8 cellular contexts compared by ENCODE assay signal in the genomic region with DNA sequence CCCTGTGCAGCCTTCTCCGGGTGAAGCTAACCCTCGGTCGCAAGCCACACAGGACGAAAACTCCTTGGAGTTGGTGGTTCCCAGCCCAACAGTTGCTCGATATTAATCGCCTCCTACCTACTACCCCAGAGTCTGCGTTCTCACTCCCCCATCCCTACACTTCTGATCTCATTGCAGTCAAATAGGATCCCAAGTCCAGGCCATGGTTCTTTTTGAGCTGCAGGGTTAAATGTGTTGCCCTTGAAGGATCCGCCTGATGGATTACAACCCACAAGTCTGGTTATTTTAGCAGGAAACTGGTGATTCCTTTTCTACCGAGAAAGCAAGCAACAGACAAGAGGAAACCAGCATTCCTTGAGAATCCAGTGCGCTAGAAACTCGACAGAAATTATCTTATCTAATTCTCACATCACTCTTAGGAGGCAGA. TPM values are rescaled to one million over a fixed set of nuclear protein-coding genes. Genes with fewer than 3 reads are reported as not detected.
DNase-seq lines count a peak whose midpoint lies in the region; ATAC-seq, FAIRE-seq and TF ChIP-seq lines count a peak whose summit lies in the region.

No MANE protein-coding gene starts in this region.

- FAIRE-seq in HepG2 (lab: Jason Lieb, UNC): no peak

- H3K27me3 ChIP-seq in heart left ventricle (no peaks in the 10 kb centered on the region), HepG2 (ENCODE audit: control insufficient read depth in 1 of 2, insufficient read depth in 2 of 2, low read length in 2 of 2) (peaks cover 0 to 17% of the 10 kb centered on the region in 2 experiments; a peak in 1 of 5 replicates), thyroid gland (no peaks in the 10 kb centered on the region)

- CTCF ChIA-PET in HepG2 (lab: Yijun Ruan, JAX; ENCODE audit: low intra/inter-chr PET ratio, low total read pairs): no interaction called here

- H3K36me3 ChIP-seq in heart left ventricle (no peaks in the 10 kb centered on the region), HepG2 (replicated peaks in 1 of 2; ENCODE audit: control insufficient read depth in 1 of 2, insufficient read depth in 2 of 2, low read length in 2 of 2) (no peaks in the 10 kb centered on the region), thyroid gland (no peaks in the 10 kb centered on the region)

- peak overlapping the region; percentile 59 to 99 (median 90) for H3K4me3 ChIP-seq in heart left ventricle
- peak overlapping the region; percentile 69 for H3K4me3 ChIP-seq in astrocyte of the cerebellum (ENCODE audit: low read depth, low read length)
- peak overlapping the region; percentile 71 to 86 (median 77) for H3K4me3 ChIP-seq in HepG2 (replicated peaks in 1 of 3; ENCODE audit: insufficient read depth in 1 of 3, low read depth in 2 of 3, low read length in 3 of 3)
- peak overlapping the region; percentile 67 to 90 (median 71) for H3K4me3 ChIP-seq in thyroid gland (replicated peaks in 1 of 3)

- H3K79me2 ChIP-seq in HepG2 (ENCODE audit: insufficient read depth, low read length): peaks cover 14% of the 10 kb centered on the region

- no peak for TF ChIP-seq CTCF in heart left ventricle (IDR thresholded peaks at IDR 0.05)
- no peak for TF ChIP-seq CTCF in astrocyte of the cerebellum (IDR thresholded peaks at IDR 0.05; ENCODE audit: low read depth, low read length, missing control alignments)
- TF ChIP-seq CTCF in HepG2 (CRISPR knock-in tag; IDR thresholded peaks at IDR 0.05): no peak
- no peak for TF ChIP-seq CTCF in thyroid gland (IDR thresholded peaks at IDR 0.05)

- TF ChIP-seq POLR2A in heart left ventricle (IDR thresholded peaks at IDR 0.05) (no peak), HepG2 (IDR thresholded peaks at IDR 0.05; ENCODE audit: insufficient read depth in 1 of 2, low read depth in 2 of 2, low read length in 2 of 2) (no peak), thyroid gland (IDR thresholded peaks at IDR 0.05) (no peak)

- intact Hi-C loops in heart left ventricle (cut with DNase I) (loop anchor here in 1 of 10 donors (5.0 kb wide), 1 partner anchor 39 kb away; no protein-coding TSS in a partner anchor), Right ventricle myocardium superior (cut with DNase I) (no loop called here), HepG2 (cut with micrococcal nuclease; ENCODE audit: unreplicated experiment) (loop anchor here (5.0 kb wide), 1 partner anchor 106 kb away; no protein-coding TSS in a partner anchor), thyroid gland (cut with DNase I) (no loop called here)

- H4K20me1 ChIP-seq in HepG2 (ENCODE audit: insufficient read depth, low read length): no peaks in the 10 kb centered on the region; the same call in 1 of the 2 replicates

- H3K9me3 ChIP-seq in heart left ventricle (no peaks in the 10 kb centered on the region), HepG2 (ENCODE audit: low read length) (no peaks in the 10 kb centered on the region), thyroid gland (no peaks in the 10 kb centered on the region)

- H2AFZ ChIP-seq in HepG2 (ENCODE audit: low read length): peak overlapping the region; percentile 44

- TF ChIP-seq EP300 in HepG2 (IDR thresholded peaks at IDR 0.05; ENCODE audit: low read depth in 2 of 2, low read length in 2 of 2) (no peak), HepG2 (CRISPR knock-in tag; IDR thresholded peaks at IDR 0.05; ENCODE audit: borderline replicate concordance) (no peak)

- POLR2A ChIA-PET in HepG2 (lab: Yijun Ruan, JAX): interaction anchor here (3.7 kb wide), 1 partner anchor 113 kb away, joined by 13 read pairs; the partner anchor contains the start of gene PYGL

- 7 to 8% (median 7%) methylated on average over 10 to 11 of the region's 11 CpGs for WGBS in heart left ventricle, 4 donors
- 6% methylated on average over 11 of the region's 11 CpGs for WGBS in HepG2 (ENCODE audit: low lambda C conversion rate)
- 9 to 12% methylated on average over 11 of the region's 11 CpGs for WGBS in thyroid gland, 2 donors

- ATAC-seq in heart left ventricle (peak in 1 of 4 donors; percentile 13), Right ventricle myocardium superior (ENCODE audit: poor library complexity) (no peak), HepG2 (peak; percentile 10), GM19452 (IDR thresholded peaks at IDR 0.05; ENCODE audit: unreplicated experiment) (no peak)

- H3K27ac ChIP-seq in heart left ventricle (peak overlapping the region; percentile 86 to 97 (median 94)), HepG2 (ENCODE audit: extremely low read length, insufficient read depth, low read length) (no peak overlapping the region), thyroid gland (peak overlapping the region; percentile 63 to 79 (median 77))

- peak overlapping the region; percentile 99 for H3K4me2 ChIP-seq in HepG2 (ENCODE audit: low read depth, low read length)

- peak overlapping the region; percentile 55 for H3K9ac ChIP-seq in HepG2 (ENCODE audit: insufficient read depth, low read depth, low read length)

- TF ChIP-seq RAD21 in HepG2 (CRISPR knock-in tag; IDR thresholded peaks at IDR 0.05): no peak

- no TSS peak for BruUV-seq in HepG2 (replicated peaks; lab: Mats Ljungman, UMichigan)

- H3K4me1 ChIP-seq in heart left ventricle (peaks cover 0 to 48% (median 16%) of the 10 kb centered on the region in 12 donors), HepG2 (ENCODE audit: insufficient read depth, low read length) (peaks cover 83% of the 10 kb centered on the region), thyroid gland (peaks cover 0 to 6% of the 10 kb centered on the region in 2 donors)

- in situ Hi-C loops in astrocyte of the cerebellum (cut with HindIII; ENCODE audit: low sequenced_read_pairs) (no loop called here), HepG2 (cut with HindIII; ENCODE audit: extremely low pct_ligation_motif_present, low pct_unique_long_range_greater_than_20kb) (no loop called here)

- DNase-seq in heart left ventricle: no peak
- DNase-seq in Right ventricle myocardium superior: no peak
- no peak for DNase-seq in astrocyte of the cerebellum (ENCODE audit: low read depth)
- DNase-seq in HepG2 (ENCODE audit: low spot score): no peak
- no peak for DNase-seq in thyroid gland
- DNase-seq in NCI-H446 treated with DMSO at 0.1 percent for 48 hours (lab: John Stamatoyannopoulos, UW): no peak
- no peak for DNase-seq in NCI-H1417 (lab: John Stamatoyannopoulos, UW)

TF ChIP-seq in HepG2, 621 proteins besides CTCF, POLR2A, EP300 and RAD21 (continues in another document):
- no peak for TF ChIP-seq HDAC2 (CRISPR knock-in tag; IDR thresholded peaks at IDR 0.05)

RNA-seq across cellular contexts. Expression of gene NIN, which starts 0.8 kb away (rescaled TPM):
- total RNA-seq in heart left ventricle: 10 to 100 TPM; 17.9 to 48.3 (median 25.8) TPM
- polyA plus RNA-seq in heart left ventricle: 10 to 100 TPM; 11.7 to 12.5 TPM
- 22.8 TPM for total RNA-seq in Right ventricle myocardium superior
- 9.7 and 11.6 TPM in 2 replicates for total RNA-seq in HepG2 (2016; rRNA removed; fragmentation: Illumina TruSeq; extraction: Trizol)
- 2.4 and 2.5 TPM in 2 replicates for total RNA-seq in HepG2 (2016; cell fraction: cytosol; rRNA removed; fragmentation: Illumina TruSeq; extraction: Trizol; ENCODE audit: low read depth)
- 9.5 and 10.5 TPM in 2 replicates for total RNA-seq in HepG2 (2016; cell fraction: insoluble cytoplasmic fraction; rRNA removed; fragmentation: Illumina TruSeq; extraction: Trizol)
- 4.7 and 5.1 TPM in 2 replicates for total RNA-seq in HepG2 (2016; cell fraction: membrane; rRNA removed; fragmentation: Illumina TruSeq; extraction: Trizol)
- total RNA-seq in HepG2 (2016; cell fraction: nucleus; rRNA removed; fragmentation: Illumina TruSeq; extraction: Trizol): 15.1 and 17.0 TPM in 2 replicates
- 2.5 and 2.8 TPM in 2 replicates for polyA plus RNA-seq in HepG2 (2011; rRNA removed)
- 1.1 and 2.0 TPM in 2 replicates for polyA plus RNA-seq in HepG2 (2011; cell fraction: cytosol; rRNA removed)
- polyA plus RNA-seq in HepG2 (2011; cell fraction: nucleus; rRNA removed): 3.9 and 4.5 TPM in 2 replicates
- 3.0 and 5.9 TPM in 2 replicates for polyA plus RNA-seq in HepG2 (2012)
- 1.0 and 1.5 TPM in 2 replicates for polyA plus RNA-seq in HepG2 (2016; cell fraction: cytosol; fragmentation: Illumina TruSeq; extraction: Trizol; ENCODE audit: low read depth)
- polyA plus RNA-seq in HepG2 (2016; cell fraction: insoluble cytoplasmic fraction; fragmentation: Illumina TruSeq; extraction: Trizol; ENCODE audit: low read depth): 5.5 and 6.0 TPM in 2 replicates
- 1.3 and 2.4 TPM in 2 replicates for polyA plus RNA-seq in HepG2 (2016; cell fraction: membrane; fragmentation: Illumina TruSeq; extraction: Trizol; ENCODE audit: low read depth)
- polyA plus RNA-seq in HepG2 (2016; cell fraction: nucleus; fragmentation: Illumina TruSeq; extraction: Trizol; ENCODE audit: insufficient read depth, low read depth): 9.0 and 13.1 TPM in 2 replicates
- polyA minus RNA-seq in HepG2 (2011; rRNA and poly(A)+ RNA removed; ENCODE audit: low replicate concordance): 11.8 and 30.5 TPM in 2 replicates
- polyA minus RNA-seq in HepG2 (2011; cell fraction: cytosol; rRNA and poly(A)+ RNA removed): 6.8 and 8.1 TPM in 2 replicates
- polyA minus RNA-seq in HepG2 (2011; cell fraction: nucleus; rRNA and poly(A)+ RNA removed): 19.8 and 20.9 TPM in 2 replicates
- total RNA-seq in thyroid gland: 10 to 100 TPM; 22.3 to 25.5 (median 22.5) TPM

RNA-seq across cellular contexts. Expression of gene ABHD12B, which starts 40.1 kb away (rescaled TPM):
- total RNA-seq in heart left ventricle (1 to 10 TPM in 1 of 9 donors, not detected in 8; 1.2 TPM), Right ventricle myocardium superior (not detected), HepG2 (2016; rRNA removed; fragmentation: Illumina TruSeq; extraction: Trizol) (not detected in 2 replicates), thyroid gland (under 1 TPM in 1 of 4 donors, not detected in 3; 0.11 TPM)
- polyA plus RNA-seq in heart left ventricle (not detected), HepG2 (2011; rRNA removed) (not detected in 2 replicates)
- not detected in 2 replicates for total RNA-seq in HepG2 (2016; cell fraction: cytosol; rRNA removed; fragmentation: Illumina TruSeq; extraction: Trizol; ENCODE audit: low read depth)
- total RNA-seq in HepG2 (2016; cell fraction: insoluble cytoplasmic fraction; rRNA removed; fragmentation: Illumina TruSeq; extraction: Trizol): not detected in 2 replicates
- not detected in 2 replicates for total RNA-seq in HepG2 (2016; cell fraction: membrane; rRNA removed; fragmentation: Illumina TruSeq; extraction: Trizol)
- not detected in 2 replicates for total RNA-seq in HepG2 (2016; cell fraction: nucleus; rRNA removed; fragmentation: Illumina TruSeq; extraction: Trizol)
- polyA plus RNA-seq in HepG2 (2011; cell fraction: cytosol; rRNA removed): not detected in 2 replicates
- not detected in 2 replicates for polyA plus RNA-seq in HepG2 (2011; cell fraction: nucleus; rRNA removed)
- polyA plus RNA-seq in HepG2 (2012): 0.19 and 0.42 TPM in 2 replicates
- polyA plus RNA-seq in HepG2 (2016; cell fraction: cytosol; fragmentation: Illumina TruSeq; extraction: Trizol; ENCODE audit: low read depth): not detected in 2 replicates
- not detected in 2 replicates for polyA plus RNA-seq in HepG2 (2016; cell fraction: insoluble cytoplasmic fraction; fragmentation: Illumina TruSeq; extraction: Trizol; ENCODE audit: low read depth)
- polyA plus RNA-seq in HepG2 (2016; cell fraction: membrane; fragmentation: Illumina TruSeq; extraction: Trizol; ENCODE audit: low read depth): not detected in 2 replicates
- not detected in 2 replicates for polyA plus RNA-seq in HepG2 (2016; cell fraction: nucleus; fragmentation: Illumina TruSeq; extraction: Trizol; ENCODE audit: insufficient read depth, low read depth)
- not detected in 2 replicates for polyA minus RNA-seq in HepG2 (2011; rRNA and poly(A)+ RNA removed; ENCODE audit: low replicate concordance)
- polyA minus RNA-seq in HepG2 (2011; cell fraction: cytosol; rRNA and poly(A)+ RNA removed): not detected in 2 replicates
- not detected in 2 replicates for polyA minus RNA-seq in HepG2 (2011; cell fraction: nucleus; rRNA and poly(A)+ RNA removed)
